ENCODE assay signal across 8 cellular contexts in the genomic region with DNA sequence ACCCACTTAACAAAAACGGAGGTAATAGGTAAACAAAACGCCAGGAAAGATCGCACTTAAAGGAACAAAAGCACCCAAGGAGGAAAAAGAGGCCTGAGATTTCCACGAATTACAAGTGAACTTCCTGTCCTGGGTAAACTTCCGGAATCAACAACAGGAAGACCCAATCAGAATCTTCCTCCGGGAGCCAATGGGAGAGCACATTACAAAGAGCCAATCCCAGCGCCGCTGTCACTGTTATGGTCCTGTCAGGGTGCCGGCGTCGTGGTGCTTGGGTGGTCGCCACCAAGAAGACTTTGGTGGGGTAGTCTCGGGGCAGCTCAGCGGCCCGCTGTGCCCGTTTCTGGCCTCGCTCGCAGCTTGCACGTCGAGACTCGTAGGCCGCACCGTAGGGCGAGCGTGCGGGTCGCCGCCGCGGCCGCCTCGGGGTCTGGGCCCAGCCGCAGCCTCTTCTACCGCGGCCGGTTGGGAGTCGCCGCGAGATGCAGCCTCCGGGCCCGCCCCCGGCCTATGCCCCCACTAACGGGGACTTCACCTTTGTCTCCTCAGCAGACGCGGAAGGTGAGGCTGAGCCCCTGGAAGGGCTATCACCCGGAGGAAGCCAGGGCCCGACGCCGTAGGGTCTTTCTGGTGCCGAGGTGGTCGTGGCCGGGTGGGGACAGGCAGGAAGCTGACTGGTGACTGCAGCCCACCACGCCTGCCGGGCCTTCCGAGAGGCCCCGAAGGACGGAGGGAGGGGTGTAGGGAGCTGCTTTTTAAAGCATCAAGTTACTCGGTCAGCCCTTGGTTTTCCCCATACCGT.
DNase-seq lines count a peak whose midpoint lies in the region; ATAC-seq and TF ChIP-seq lines count a peak whose summit lies in the region.

A gene (plus strand): TSS at position 231 of the 802 bp plus-strand sequence. CDS start 252 bp downstream, at position 483.

- peak within 1 kb of the TSS; percentile 78 for H3K9ac ChIP-seq in OCI-LY3 (ENCODE audit: low read length)

- peak; percentile 99 for ATAC-seq in GM21515 (IDR thresholded peaks at IDR 0.05; ENCODE audit: unreplicated experiment)

- peaks cover 28% of the 10 kb centered on the region for H3K79me2 ChIP-seq in OCI-LY3 (ENCODE audit: low read length)

- H3K27ac ChIP-seq in OCI-LY3 (ENCODE audit: low read length), result peak within 1 kb of the TSS; percentile 45

- H3K4me3 ChIP-seq in OCI-LY3 (ENCODE audit: low read length), result peak within 1 kb of the TSS; percentile 94

- no peaks in the 10 kb centered on the region for H4K20me1 ChIP-seq in OCI-LY3 (ENCODE audit: insufficient read depth, low read length)

- H3K9me3 ChIP-seq in OCI-LY3 (ENCODE audit: insufficient read depth, low read length), result no peaks in the 10 kb centered on the region

- TF ChIP-seq CTCF in OCI-LY3 (IDR thresholded peaks at IDR 0.05; ENCODE audit: low read depth, low read length), result no peak

- peaks cover 3% of the 10 kb centered on the region for H3K36me3 ChIP-seq in OCI-LY3 (replicated peaks; ENCODE audit: low read depth, low read length)

- H3K4me2 ChIP-seq in OCI-LY3 (ENCODE audit: low read length), result peak within 1 kb of the TSS; percentile 72

- no peaks in the 10 kb centered on the region for H3K27me3 ChIP-seq in OCI-LY3 (ENCODE audit: low read depth, low read length)

- DNase-seq in D341Med (ENCODE audit: low spot score) (peak; percentile 95), HuH-7 (ENCODE audit: low spot score) (peak; percentile 100), epidermal melanocyte (ENCODE audit: insufficient read length, low spot score) (peak; percentile 99), middle frontal gyrus (ENCODE audit: extremely low spot score, low spot score) (peak; percentile 84)
- peak; percentile 94 for DNase-seq in activated CD8-positive, alpha-beta memory T cell treated with anti-CD3 and anti-CD28 coated beads, Interleukin-2, amount 50 U/mL, for 48 hours
- DNase-seq in stimulated activated CD8-positive, alpha-beta memory T cell treated with anti-CD3 and anti-CD28 coated beads, Interleukin-2, amount 100 ng/mL, for 48 hours (ENCODE audit: low read depth in 2 of 2), result peak; percentile 73 to 83

- H2AFZ ChIP-seq in OCI-LY3 (ENCODE audit: low read depth, low read length), result peak within 1 kb of the TSS; percentile 83

- H3K4me1 ChIP-seq in OCI-LY3 (ENCODE audit: low read length), result peaks cover 12% of the 10 kb centered on the region

Comparison
In these comparisons a context has a peak if more than half of its experiments do, and no peak if none do; other contexts are left out.
1. Peak in every context shown above with its lines: DNase-seq, ATAC-seq, H3K4me3 ChIP-seq and H3K27ac ChIP-seq.